In genomic region chr3:159907828-159908227, GRCh38 we compare ENCODE assay signal across 12 cellular contexts.
"Had no signal": no experiment of that assay in that cellular context is flagged by ENCODE, and none has a peak within 500 bp of the region (broad histone marks: within the 10 kb centered on the region; RNA-seq: fewer than 3 reads in every experiment).

No MANE protein-coding gene starts in this region.

- H3K4me3 ChIP-seq: colonic mucosa, gastrocnemius medialis, psoas muscle had no signal

- H3K4me3 Mint-ChIP-seq: activated CD4-positive, alpha-beta T cell treated with anti-CD3 and anti-CD28 coated beads, Interleukin-2, amount 10 ng/mL, durations not matched to agents 7 days and 5 days; activated naive CD4-positive, alpha-beta T cell treated with anti-CD3 and anti-CD28 coated beads, Interleukin-2, amount 10 ng/mL, durations not matched to agents 7 days and 5 days; nephron progenitor cell had no signal

- DNase-seq: activated CD4-positive, alpha-beta T cell treated with anti-CD3 and anti-CD28 coated beads, Interleukin-2, amount 10 ng/mL, durations not matched to agents 7 days and 5 days; activated CD4-positive, CD25-positive, alpha-beta regulatory T cell; activated CD8-positive, alpha-beta memory T cell treated with anti-CD3 and anti-CD28 coated beads for 24 hours; activated naive CD4-positive, alpha-beta T cell treated with anti-CD3 and anti-CD28 coated beads, Interleukin-2, amount 10 ng/mL, durations not matched to agents 7 days and 5 days; colonic mucosa; effector CD4-positive, alpha-beta T cell; gastrocnemius medialis; nephron progenitor cell; psoas muscle; stimulated activated naive CD4-positive, alpha-beta T cell treated with Interleukin-2 at 50 U/mL for 16 hours; trophoblast cell had no signal

- H3K27me3 ChIP-seq: colonic mucosa, gastrocnemius medialis had no signal

- H3K27ac ChIP-seq: colonic mucosa, gastrocnemius medialis, psoas muscle had no signal

- ATAC-seq: gastrocnemius medialis, psoas muscle, sciatic nerve had no signal

- H3K9me3 Mint-ChIP-seq: activated CD4-positive, alpha-beta T cell treated with anti-CD3 and anti-CD28 coated beads, Interleukin-2, amount 10 ng/mL, durations not matched to agents 7 days and 5 days; activated naive CD4-positive, alpha-beta T cell treated with anti-CD3 and anti-CD28 coated beads, Interleukin-2, amount 10 ng/mL, durations not matched to agents 7 days and 5 days; nephron progenitor cell had no signal

- H3K27ac Mint-ChIP-seq: activated CD4-positive, alpha-beta T cell treated with anti-CD3 and anti-CD28 coated beads, Interleukin-2, amount 10 ng/mL, durations not matched to agents 7 days and 5 days; activated naive CD4-positive, alpha-beta T cell treated with anti-CD3 and anti-CD28 coated beads, Interleukin-2, amount 10 ng/mL, durations not matched to agents 7 days and 5 days; nephron progenitor cell had no signal
